In genomic region chr4:176013466-176014247, GRCh38 we compare ENCODE assay signal across 13 cellular contexts. TPM values are rescaled to one million over a fixed set of nuclear protein-coding genes. Genes with fewer than 3 reads are reported as not detected.
DNase-seq lines count a peak whose midpoint lies in the region; ATAC-seq, FAIRE-seq and TF ChIP-seq lines count a peak whose summit lies in the region.
"Had no signal": no experiment of that assay in that cellular context is flagged by ENCODE, and none has a peak within 500 bp of the region (broad histone marks: within the 10 kb centered on the region; RNA-seq: fewer than 3 reads in every experiment).

No MANE protein-coding gene starts in this region.

- H3K4me1 ChIP-seq in small intestine (ENCODE audit: control insufficient read depth in 2 of 2, insufficient read depth in 1 of 2, low read depth in 1 of 2, low read length in 1 of 2): no peaks in the 10 kb centered on the region
- H3K4me1 ChIP-seq in mammary epithelial cell (ENCODE audit: insufficient read depth, low read length): no peaks in the 10 kb centered on the region

- dilution Hi-C loops in mammary epithelial cell (cut with HindIII; ENCODE audit: low sequenced_read_pairs): no loop called here

- CTCF ChIA-PET in mammary epithelial cell (lab: Charles Lee; ENCODE audit: low non-redundant PET): no interaction called here

- H3K27ac Mint-ChIP-seq in T-helper 2 cell treated with Interferon-gamma antibody and Interleukin-4, amounts not matched to agents 5 μg/mL and 100 μg/mL, for 36 hours: no peak overlapping the region
- H3K27ac Mint-ChIP-seq: CD4-positive, alpha-beta memory T cell had no signal

- no peaks in the 10 kb centered on the region for H4K20me1 ChIP-seq in mammary epithelial cell (ENCODE audit: insufficient read depth, low read length)

- no peak overlapping the region for H3K4me3 Mint-ChIP-seq in T-helper 2 cell treated with Interferon-gamma antibody and Interleukin-4, amounts not matched to agents 5 μg/mL and 100 μg/mL, for 36 hours
- H3K4me3 Mint-ChIP-seq: CD4-positive, alpha-beta memory T cell had no signal

- H3K27me3 Mint-ChIP-seq in T-helper 2 cell treated with Interferon-gamma antibody and Interleukin-4, amounts not matched to agents 5 μg/mL and 100 μg/mL, for 36 hours (ENCODE audit: low read depth): no peaks in the 10 kb centered on the region
- H3K27me3 Mint-ChIP-seq: CD4-positive, alpha-beta memory T cell had no signal

- no peaks in the 10 kb centered on the region for H3K36me3 ChIP-seq in small intestine (ENCODE audit: control insufficient read depth in 2 of 2, insufficient read depth in 2 of 2, low read length in 2 of 2)
- no peaks in the 10 kb centered on the region for H3K36me3 ChIP-seq in mammary epithelial cell (ENCODE audit: insufficient read depth, low read length)

- ATAC-seq in GM18511 (IDR thresholded peaks at IDR 0.05; ENCODE audit: unreplicated experiment): peak; percentile 92
- ATAC-seq in GM21529 (IDR thresholded peaks at IDR 0.05; ENCODE audit: unreplicated experiment): peak; percentile 84
- ATAC-seq in HG03159 (IDR thresholded peaks at IDR 0.05; ENCODE audit: unreplicated experiment): peak; percentile 92
- no peak for ATAC-seq in Right ventricle myocardium superior (ENCODE audit: poor library complexity)
- ATAC-seq: Right ventricle myocardium inferior had no signal

- no peak overlapping the region for H3K4me2 ChIP-seq in mammary epithelial cell (ENCODE audit: insufficient read depth, low read depth, low read length)

- H2AFZ ChIP-seq in mammary epithelial cell (ENCODE audit: low read depth, low read length): no peak overlapping the region

- H3K9ac ChIP-seq in mammary epithelial cell (ENCODE audit: insufficient read depth, low read length): no peak overlapping the region

- FAIRE-seq in small intestine (lab: Jason Lieb, UNC): no peak
- FAIRE-seq: bronchial epithelial cell had no signal

- no peaks in the 10 kb centered on the region for H3K27me3 ChIP-seq in small intestine (ENCODE audit: control insufficient read depth in 2 of 2, insufficient read depth in 2 of 2, low read length in 2 of 2)
- H3K27me3 ChIP-seq in mammary epithelial cell (ENCODE audit: insufficient read depth, low read length): peaks cover 1% of the 10 kb centered on the region

- 58 to 65% (median 64%) methylated on average over 9 of the region's 9 CpGs for WGBS in small intestine, 3 donors
- WGBS in mammary epithelial cell (ENCODE audit: low coverage, missing lambda C conversion rate): 96% methylated on average over 9 of the region's 9 CpGs

- H3K9me3 Mint-ChIP-seq in T-helper 2 cell treated with Interferon-gamma antibody and Interleukin-4, amounts not matched to agents 5 μg/mL and 100 μg/mL, for 36 hours: no peaks in the 10 kb centered on the region

- H3K4me1 Mint-ChIP-seq in T-helper 2 cell treated with Interferon-gamma antibody and Interleukin-4, amounts not matched to agents 5 μg/mL and 100 μg/mL, for 36 hours (ENCODE audit: low read depth): peaks cover 2% of the 10 kb centered on the region
- H3K4me1 Mint-ChIP-seq: CD4-positive, alpha-beta memory T cell had no signal

- no TSS peak for BruUV-seq in mammary epithelial cell (replicated peaks; lab: Mats Ljungman, UMichigan)

- peak; percentile 75 for DNase-seq in SIG-M5 treated with dmso at 0.1 percent for 504 hours (lab: John Stamatoyannopoulos, UW; ENCODE audit: unreplicated experiment)
- no peak for DNase-seq in T-helper 2 cell treated with Interferon-gamma antibody and Interleukin-4, amounts not matched to agents 5 μg/mL and 100 μg/mL, for 36 hours (ENCODE audit: low spot score)
- DNase-seq in Right ventricle myocardium superior: no peak
- DNase-seq in small intestine: no peak
- DNase-seq in mammary epithelial cell: no peak
- DNase-seq: activated CD8-positive, alpha-beta memory T cell treated with anti-CD3 and anti-CD28 coated beads for 24 hours; CD4-positive, alpha-beta memory T cell; mesendoderm had no signal

- H3K27ac ChIP-seq in small intestine (ENCODE audit: low read depth in 1 of 2, low read length in 1 of 2) (no peak overlapping the region), mammary epithelial cell (ENCODE audit: insufficient read depth, low read depth, low read length) (no peak overlapping the region)

- no peaks in the 10 kb centered on the region for H3K9me3 ChIP-seq in small intestine (ENCODE audit: control insufficient read depth, low read depth)
- H3K9me3 ChIP-seq in mammary epithelial cell (replicated peaks; ENCODE audit: insufficient read depth, low read length): no peaks in the 10 kb centered on the region

- no peaks in the 10 kb centered on the region for H3K79me2 ChIP-seq in mammary epithelial cell (ENCODE audit: insufficient read depth, low read length)

- H3K4me3 ChIP-seq in small intestine (ENCODE audit: low read depth in 1 of 2, low read length in 2 of 2) (no peak overlapping the region), mammary epithelial cell (replicated peaks in 1 of 3; ENCODE audit: insufficient read depth in 1 of 3, low read depth in 2 of 3, low read length in 3 of 3) (no peak overlapping the region)

- intact Hi-C loops in Right ventricle myocardium superior (cut with DNase I): no loop called here
- intact Hi-C loops in mammary epithelial cell (cut with micrococcal nuclease): no loop called here

- TF ChIP-seq CTCF in mammary epithelial cell (conservative IDR thresholded peaks at IDR 0.05 in 1 of 2, IDR thresholded peaks at IDR 0.05 in 1 of 2; ENCODE audit: extremely low read depth in 1 of 2, insufficient read depth in 1 of 2, low read depth in 1 of 2, low read length in 2 of 2): no peak

- in situ Hi-C loops in mammary epithelial cell (cut with MboI; ENCODE audit: low sequenced_read_pairs in 2 of 2): no loop called here

- no peaks in the 10 kb centered on the region for H3K36me3 Mint-ChIP-seq in T-helper 2 cell treated with Interferon-gamma antibody and Interleukin-4, amounts not matched to agents 5 μg/mL and 100 μg/mL, for 36 hours (ENCODE audit: low read depth)
- H3K36me3 Mint-ChIP-seq: CD4-positive, alpha-beta memory T cell had no signal

RNA-seq across cellular contexts. Expression of gene WDR17, which starts 52.0 kb away (rescaled TPM):
- total RNA-seq in Right ventricle myocardium superior (0.32 TPM), mammary epithelial cell (under 1 TPM; 0.33 to 0.42 TPM)
- polyA plus RNA-seq in small intestine (under 1 TPM in 1 of 3 donors, not detected in 2; 0.45 TPM), mammary epithelial cell (0.18 TPM)
- polyA minus RNA-seq in mammary epithelial cell: not detected
